Comparison of ENCODE assay signal across 1 cellular context in genomic region chr1:117582341-117582902, GRCh38.
TF ChIP-seq lines count a peak whose summit lies in the region.

No MANE protein-coding gene starts in this region.

TF ChIP-seq in WTC11, 78 proteins besides CTCF, POLR2A, EP300 and RAD21 (continued from another document):
- no peak for TF ChIP-seq ARID4B (CRISPR knock-in tag; IDR thresholded peaks at IDR 0.05; ENCODE audit: borderline replicate concordance)
